Comparison of ENCODE assay signal across 16 cellular contexts in genomic region chr17:78802459-78802858, GRCh38.
"Had no signal": no experiment of that assay in that cellular context is flagged by ENCODE, and none has a peak within 500 bp of the region (broad histone marks: within the 10 kb centered on the region; RNA-seq: fewer than 3 reads in every experiment).

No MANE protein-coding gene starts in this region.

- DNase-seq: activated CD4-positive, alpha-beta T cell treated with anti-CD3 and anti-CD28 coated beads for 4 hours; anterior cingulate cortex; dermis blood vessel endothelial cell; endodermal cell; hippocampal formation; lower lobe of right lung; stomach; SW 1271; T1000; WERI-Rb-1 had no signal

- H3K27me3 ChIP-seq: SJSA1, stomach had no signal

- H3K9me3 ChIP-seq: lower lobe of right lung, prostate gland, SJSA1, stomach, thoracic aorta had no signal

- H3K27ac ChIP-seq: lower lobe of right lung, SJSA1, thoracic aorta, WERI-Rb-1 had no signal

- H3K4me1 ChIP-seq: prostate gland, SJSA1 had no signal

- H3K27me3 Mint-ChIP-seq: activated naive CD4-positive, alpha-beta T cell treated with anti-CD3 and anti-CD28 coated beads, Interleukin-2, amount 50 U/mL, for 24 hours had no signal

- ATAC-seq: lower lobe of right lung, sciatic nerve had no signal

- H3K9me3 Mint-ChIP-seq: activated naive CD4-positive, alpha-beta T cell treated with anti-CD3 and anti-CD28 coated beads, Interleukin-2, amount 50 U/mL, for 24 hours; endodermal cell; mesothelial cell of epicardium had no signal

- H3K27ac Mint-ChIP-seq: endodermal cell, mesothelial cell of epicardium had no signal

- H3K4me3 ChIP-seq: lower lobe of right lung, prostate gland, SJSA1, stomach, thoracic aorta had no signal

- H3K4me3 Mint-ChIP-seq: endodermal cell, mesothelial cell of epicardium had no signal

- H3K4me1 Mint-ChIP-seq: endodermal cell had no signal
